Comparison of ENCODE assay signal across 8 cellular contexts in genomic region chr5:139294372-139295165, GRCh38. TPM values are rescaled to one million over a fixed set of nuclear protein-coding genes. Genes with fewer than 3 reads are reported as not detected.
A peak's percentile ranks its signal among the peaks of the same experiment; 100 is the strongest.
DNase-seq lines count a peak whose midpoint lies in the region; ATAC-seq, FAIRE-seq and TF ChIP-seq lines count a peak whose summit lies in the region.

No MANE protein-coding gene starts in this region.

- H3K9me3 ChIP-seq in neuronal stem cell (replicated peaks in 1 of 2; ENCODE audit: control insufficient read depth in 2 of 2, insufficient read depth in 1 of 2, low read depth in 1 of 2, low read length in 2 of 2) (no peaks in the 10 kb centered on the region), thyroid gland (no peaks in the 10 kb centered on the region)

- H3K36me3 ChIP-seq in neuronal stem cell (replicated peaks in 1 of 2; ENCODE audit: control insufficient read depth in 2 of 2, insufficient read depth in 2 of 2, low read length in 2 of 2) (peaks cover 1 to 38% of the 10 kb centered on the region in 2 donors), thyroid gland (no peaks in the 10 kb centered on the region)

- peak overlapping the region; percentile 99 for H2BK5ac ChIP-seq in neuronal stem cell (ENCODE audit: low read length)

- H3K14ac ChIP-seq in neuronal stem cell (ENCODE audit: low read length), result no peak overlapping the region

- peak overlapping the region; percentile 83 for H2AFZ ChIP-seq in neuronal stem cell (ENCODE audit: low read length)

- H4K91ac ChIP-seq in neuronal stem cell (ENCODE audit: low read depth, low read length, poor library complexity), result no peak overlapping the region

- H3K4me3 ChIP-seq in neuronal stem cell (ENCODE audit: low read length in 2 of 2) (peak overlapping the region; percentile 75 to 98), thyroid gland (replicated peaks in 1 of 3) (peak overlapping the region; percentile 59 to 94 (median 65))

- H3K27ac ChIP-seq in neuronal stem cell (replicated peaks; ENCODE audit: low read length), result peak overlapping the region; percentile 98
- H3K27ac ChIP-seq in thyroid gland, result peak overlapping the region; percentile 99 to 100 (median 100)

- peaks cover 23% of the 10 kb centered on the region for H3K36me3 Mint-ChIP-seq in activated naive CD4-positive, alpha-beta T cell treated with anti-CD3 and anti-CD28 coated beads, Interleukin-2, amount 10 ng/mL, durations not matched to agents 7 days and 5 days

- FAIRE-seq in HTR-8/SVneo (lab: Jason Lieb, UNC) (no peak), frontal cortex (lab: Jason Lieb, UNC) (no peak)

- H3K9ac ChIP-seq in neuronal stem cell (ENCODE audit: low read depth, low read length, poor library complexity), result peak overlapping the region; percentile 86

- no peak for TF ChIP-seq CTCF in thyroid gland (IDR thresholded peaks at IDR 0.05)

- peak overlapping the region; percentile 99 for H2AK5ac ChIP-seq in neuronal stem cell (ENCODE audit: low read depth, low read length)

- H3K4ac ChIP-seq in neuronal stem cell (ENCODE audit: low read length), result no peak overlapping the region

- DNase-seq in DMS 273 (lab: John Stamatoyannopoulos, UW; ENCODE audit: unreplicated experiment) (peak; percentile 89), HTR-8/SVneo (ENCODE audit: insufficient read length, low spot score) (peak; percentile 58), RKO (ENCODE audit: low spot score) (peak; percentile 80), frontal cortex (ENCODE audit: low spot score in 2 of 2) (peak; percentile 44 to 45), neuronal stem cell (ENCODE audit: low spot score) (peak; percentile 82), thyroid gland (peak; percentile 78 to 79)
- peak; percentile 78 for DNase-seq in activated naive CD4-positive, alpha-beta T cell treated with anti-CD3 and anti-CD28 coated beads, Interleukin-2, amount 10 ng/mL, durations not matched to agents 7 days and 5 days

- intact Hi-C loops in thyroid gland (cut with DNase I), result loop anchor here (5.0 kb wide), 1 partner anchor 48 kb away; the partner anchor contains the start of gene PAIP2

- peak overlapping the region; percentile 98 for H3K27ac Mint-ChIP-seq in activated naive CD4-positive, alpha-beta T cell treated with anti-CD3 and anti-CD28 coated beads, Interleukin-2, amount 10 ng/mL, durations not matched to agents 7 days and 5 days

- peak overlapping the region; percentile 97 for H3K4me3 Mint-ChIP-seq in activated naive CD4-positive, alpha-beta T cell treated with anti-CD3 and anti-CD28 coated beads, Interleukin-2, amount 10 ng/mL, durations not matched to agents 7 days and 5 days

- no CpG with 5 or more reads among the region's 48 CpGs for WGBS in neuronal stem cell (ENCODE audit: extremely low coverage in 2 of 2, insufficient read length in 2 of 2, insufficient replicate concordance in 1 of 2), 2 donors
- WGBS in thyroid gland, 2 donors, result 1% methylated on average over 42 to 48 of the region's 48 CpGs

- TF ChIP-seq POLR2A in thyroid gland (IDR thresholded peaks at IDR 0.05), result peak in 1 of 2 donors; percentile 34

- no peak overlapping the region for H3K23ac ChIP-seq in neuronal stem cell (ENCODE audit: low read depth, low read length, poor library complexity)

- peak overlapping the region; percentile 99 for H3K18ac ChIP-seq in neuronal stem cell (ENCODE audit: low read length)

- CTCF ChIA-PET in activated naive CD4-positive, alpha-beta T cell treated with anti-CD3 and anti-CD28 coated beads, Interleukin-2, amount 10 ng/mL, durations not matched to agents 7 days and 5 days (lab: Charles Lee), result interaction anchor here (0.9 to 1.2 kb wide), 3 partner anchors 43 to 280 kb away, joined by 3 to 4 read pairs (median 3); partner anchors contain the start of gene PAIP2

- H2BK120ac ChIP-seq in neuronal stem cell (ENCODE audit: low read depth, low read length), result no peak overlapping the region

- H3K4me2 ChIP-seq in neuronal stem cell (ENCODE audit: insufficient read depth, low read length, poor library complexity, severe bottlenecking), result peak overlapping the region; percentile 37

- H3K4me1 ChIP-seq in neuronal stem cell (ENCODE audit: control insufficient read depth in 2 of 2, insufficient read depth in 1 of 2, low read depth in 1 of 2, low read length in 2 of 2), result peaks cover 4 to 5% of the 10 kb centered on the region in 2 donors
- H3K4me1 ChIP-seq in thyroid gland, result peaks cover 43 to 44% of the 10 kb centered on the region in 2 donors

- no peak overlapping the region for H2BK15ac ChIP-seq in neuronal stem cell (ENCODE audit: low read length)

- H4K8ac ChIP-seq in neuronal stem cell (ENCODE audit: low read depth, low read length), result no peak overlapping the region

- no peak overlapping the region for H2BK12ac ChIP-seq in neuronal stem cell (ENCODE audit: low read length)

- H3K79me1 ChIP-seq in neuronal stem cell (ENCODE audit: low read depth, low read length), result no peaks in the 10 kb centered on the region

- H3K9me3 Mint-ChIP-seq in activated naive CD4-positive, alpha-beta T cell treated with anti-CD3 and anti-CD28 coated beads, Interleukin-2, amount 10 ng/mL, durations not matched to agents 7 days and 5 days, result no peaks in the 10 kb centered on the region

- peaks cover 50% of the 10 kb centered on the region for H3K4me1 Mint-ChIP-seq in activated naive CD4-positive, alpha-beta T cell treated with anti-CD3 and anti-CD28 coated beads, Interleukin-2, amount 10 ng/mL, durations not matched to agents 7 days and 5 days

- peak; percentile 32 for ATAC-seq in GM19467 (IDR thresholded peaks at IDR 0.05; ENCODE audit: unreplicated experiment)

- H3K27me3 ChIP-seq in neuronal stem cell (ENCODE audit: control insufficient read depth in 3 of 3, insufficient read depth in 3 of 3, low read depth in 1 of 3, low read length in 3 of 3), result no peaks in the 10 kb centered on the region
- no peaks in the 10 kb centered on the region for H3K27me3 ChIP-seq in thyroid gland

- peaks cover 3% of the 10 kb centered on the region for H3K27me3 Mint-ChIP-seq in activated naive CD4-positive, alpha-beta T cell treated with anti-CD3 and anti-CD28 coated beads, Interleukin-2, amount 10 ng/mL, durations not matched to agents 7 days and 5 days

RNA-seq across cellular contexts. Expression of gene MATR3, which starts 1.0 kb away (rescaled TPM):
- total RNA-seq in frontal cortex, result 810 TPM
- 252 TPM for polyA plus RNA-seq in neuronal stem cell (2013, experiment 1 of 2)
- 246 TPM for polyA plus RNA-seq in neuronal stem cell (2013, experiment 2 of 2)
- 100 to 1,000 TPM; 343 to 366 (median 354) TPM for total RNA-seq in thyroid gland

RNA-seq across cellular contexts. Expression of gene PAIP2, which starts 47.1 kb away (rescaled TPM):
- total RNA-seq in frontal cortex (113 TPM), thyroid gland (100 to 1,000 TPM in 3 of 4 donors, 10 to 100 TPM in 1; 92.7 to 136 (median 117) TPM)
- 196 TPM for polyA plus RNA-seq in neuronal stem cell (2013, experiment 1 of 2)
- polyA plus RNA-seq in neuronal stem cell (2013, experiment 2 of 2), result 197 TPM

Comparison
In these comparisons a context has a peak if more than half of its experiments do, and no peak if none do; other contexts are left out.
1. Peak in every context shown above with its lines: DNase-seq, ATAC-seq, H3K4me3 ChIP-seq and H3K27ac ChIP-seq.